In the genomic region with DNA sequence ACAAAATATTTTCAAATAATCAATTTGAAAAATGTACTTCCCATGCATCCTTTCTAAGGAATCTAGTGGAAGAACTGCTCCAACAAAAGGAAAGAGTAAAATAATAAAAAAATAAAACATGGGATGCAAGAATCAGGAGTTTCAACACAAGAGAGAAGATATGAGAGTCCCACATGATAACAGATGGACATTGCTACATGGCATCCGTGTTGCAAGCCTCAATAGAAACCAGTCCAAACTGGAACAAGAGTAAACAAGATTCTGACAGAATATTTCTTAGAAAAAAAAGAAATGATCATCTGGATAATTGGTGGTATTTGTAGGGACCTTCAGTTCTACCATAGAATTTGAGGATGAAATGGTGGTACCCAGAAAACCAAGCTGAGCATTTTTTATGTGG, we compare ENCODE assay signal across 35 cellular contexts.
"Had no signal": no experiment of that assay in that cellular context is flagged by ENCODE, and none has a peak within 500 bp of the region (broad histone marks: within the 10 kb centered on the region; RNA-seq: fewer than 3 reads in every experiment).

No MANE protein-coding gene starts in this region.

- H3K36me3 ChIP-seq: MG63 had no signal

- DNase-seq: Karpas-422, Kasumi-1, MG63, MM.1S, MV-4-11, NCI-H1048, NCI-H1092, NCI-H1092 treated with DMSO at 0.1 percent for 48 hours, NCI-H1105, NCI-H1105 treated with DMSO at 0.1 percent for 48 hours, NCI-H1417, NCI-H1417 treated with DMSO at 0.1 percent for 48 hours, NCI-H1436, NCI-H1436 treated with DMSO at 0.1 percent for 48 hours, NCI-H146, NCI-H1694, NCI-H1694 treated with DMSO at 0.1 percent for 48 hours, NCI-H187, NCI-H187 treated with DMSO at 0.1 percent for 48 hours, NCI-H1930, NCI-H2029, NCI-H2029 treated with DMSO at 0.1 percent for 48 hours, NCI-H2081, NCI-H2081 treated with DMSO at 0.1 percent for 48 hours, NCI-H2107, NCI-H2171, NCI-H2171 treated with DMSO at 0.1 percent for 48 hours, NCI-H2227 treated with DMSO at 0.1 percent for 48 hours, NCI-H226, NCI-H345, NCI-H446, NCI-H446 treated with DMSO at 0.1 percent for 48 hours, NCI-H510A, NCI-H510A treated with DMSO at 0.1 percent for 48 hours, NCI-H524 had no signal

- H3K9me3 ChIP-seq: MG63 had no signal

- H3K4me3 ChIP-seq: MG63 had no signal

- H3K27me3 ChIP-seq: MG63 had no signal
